17 cellular contexts compared by ENCODE assay signal in genomic region chr13:48709213-48709612, GRCh38. TPM values are rescaled to one million over a fixed set of nuclear protein-coding genes. Genes with fewer than 3 reads are reported as not detected.
DNase-seq lines count a peak whose midpoint lies in the region; ATAC-seq lines count a peak whose summit lies in the region.
"Had no signal": no experiment of that assay in that cellular context is flagged by ENCODE, and none has a peak within 500 bp of the region (broad histone marks: within the 10 kb centered on the region; RNA-seq: fewer than 3 reads in every experiment).

No MANE protein-coding gene starts in this region.

- H3K36me3 Mint-ChIP-seq in activated CD4-positive, alpha-beta T cell treated with anti-CD3 and anti-CD28 coated beads for 36 hours (ENCODE audit: low read depth): peaks cover 23% of the 10 kb centered on the region

- H2BK15ac ChIP-seq in mesendoderm (replicated peaks; ENCODE audit: low read depth): no peak overlapping the region

- no peak overlapping the region for H4K8ac ChIP-seq in mesendoderm (ENCODE audit: low read depth, low read length)

- H3K27me3 ChIP-seq in mesendoderm (ENCODE audit: insufficient read depth, low read length, poor library complexity): no peaks in the 10 kb centered on the region

- H3K27ac ChIP-seq in mesendoderm (ENCODE audit: low read depth, low read length): no peak overlapping the region
- H3K27ac ChIP-seq: 22Rv1 had no signal

- no peak overlapping the region for H3K4me3 ChIP-seq in mesendoderm (ENCODE audit: low read length)

- H3K9ac ChIP-seq in mesendoderm (ENCODE audit: low read length): no peak overlapping the region

- H3K4me1 Mint-ChIP-seq in activated CD4-positive, alpha-beta T cell treated with anti-CD3 and anti-CD28 coated beads for 36 hours: peaks cover 18% of the 10 kb centered on the region

- no peaks in the 10 kb centered on the region for H3K27me3 Mint-ChIP-seq in activated CD4-positive, alpha-beta T cell treated with anti-CD3 and anti-CD28 coated beads for 36 hours

- CTCF ChIA-PET in activated CD4-positive, alpha-beta T cell treated with anti-CD3 and anti-CD28 coated beads for 36 hours (lab: Charles Lee): interaction anchor here (0.7 to 0.9 kb wide), 3 partner anchors 15 to 22 kb away, joined by 3 to 4 read pairs (median 3); no protein-coding TSS in a partner anchor

- no peaks in the 10 kb centered on the region for H3K79me1 ChIP-seq in mesendoderm (ENCODE audit: low read length)

- no peak overlapping the region for H3K4me2 ChIP-seq in mesendoderm (ENCODE audit: low read length)

- intact Hi-C loops in activated CD4-positive, alpha-beta T cell treated with anti-CD3 and anti-CD28 coated beads for 36 hours (cut with DNase I, micrococcal nuclease): loop anchor here in 1 of 2 experiments (1.0 kb wide), 1 partner anchor 40 kb away; no protein-coding TSS in a partner anchor

- no CpG with 5 or more reads among the region's 2 CpGs for WGBS in mesendoderm (ENCODE audit: extremely low coverage, insufficient coverage, low lambda C conversion rate)

- H2AK5ac ChIP-seq in mesendoderm (ENCODE audit: low read length): no peak overlapping the region

- H3K79me2 ChIP-seq in mesendoderm (ENCODE audit: control insufficient read depth, insufficient read depth, low read length): no peaks in the 10 kb centered on the region

- no peak overlapping the region for H3K56ac ChIP-seq in mesendoderm (ENCODE audit: low read length)

- no peaks in the 10 kb centered on the region for H3K4me1 ChIP-seq in mesendoderm (ENCODE audit: control insufficient read depth, low read depth, low read length)

- no peak overlapping the region for H2BK120ac ChIP-seq in mesendoderm (ENCODE audit: low read depth, low read length)

- no peak for DNase-seq in activated CD4-positive, alpha-beta T cell treated with anti-CD3 and anti-CD28 coated beads for 36 hours
- DNase-seq in activated CD4-positive, alpha-beta T cell treated with anti-CD3 and anti-CD28 coated beads, Interleukin-2, amount 50 U/mL, for 48 hours: no peak
- DNase-seq in HPDE6-E6E7 (ENCODE audit: extremely low spot score) (peak; percentile 13), amniotic epithelial cell (ENCODE audit: low read depth) (peak; percentile 36), mesendoderm (peak; percentile 13), amygdala (lab: John Stamatoyannopoulos, UW) (no peak)
- no peak for DNase-seq in activated CD4-positive, CD25-positive, alpha-beta regulatory T cell (lab: John Stamatoyannopoulos, UW)
- DNase-seq: CD8-positive, alpha-beta T cell; HFFc6; NCI-H1105 treated with DMSO at 0.1 percent for 48 hours; NCI-H187 treated with DMSO at 0.1 percent for 48 hours; NCI-H774 had no signal

- no peaks in the 10 kb centered on the region for H3K36me3 ChIP-seq in mesendoderm (ENCODE audit: control insufficient read depth, insufficient read depth, low read length)

- peaks cover 20% of the 10 kb centered on the region for H3K9me3 Mint-ChIP-seq in activated CD4-positive, alpha-beta T cell treated with anti-CD3 and anti-CD28 coated beads for 36 hours (ENCODE audit: low read depth)

- no peak overlapping the region for H2BK5ac ChIP-seq in mesendoderm (ENCODE audit: low read length)

- H3K23ac ChIP-seq in mesendoderm (ENCODE audit: low read length): no peak overlapping the region

- peak; percentile 92 for ATAC-seq in activated CD4-positive, alpha-beta T cell treated with anti-CD3 and anti-CD28 coated beads for 36 hours
- no peak for ATAC-seq in HG02588 (IDR thresholded peaks at IDR 0.05; ENCODE audit: unreplicated experiment)
- ATAC-seq: CD8-positive, alpha-beta T cell had no signal

- H4K5ac ChIP-seq in mesendoderm (ENCODE audit: low read length): no peak overlapping the region

- H3K4ac ChIP-seq in mesendoderm (ENCODE audit: low read depth, low read length): no peak overlapping the region

- H3K18ac ChIP-seq in mesendoderm (ENCODE audit: low read length): no peak overlapping the region

- no peak overlapping the region for H3K27ac Mint-ChIP-seq in activated CD4-positive, alpha-beta T cell treated with anti-CD3 and anti-CD28 coated beads for 36 hours
- H3K27ac Mint-ChIP-seq: CD8-positive, alpha-beta T cell; HFFc6 had no signal

- POLR2A ChIA-PET in activated CD4-positive, alpha-beta T cell treated with anti-CD3 and anti-CD28 coated beads for 36 hours (lab: Charles Lee): interaction anchor here (1.3 kb wide), 1 partner anchor 22 kb away, joined by 5 read pairs; no protein-coding TSS in a partner anchor

- no peak overlapping the region for H3K4me3 Mint-ChIP-seq in activated CD4-positive, alpha-beta T cell treated with anti-CD3 and anti-CD28 coated beads for 36 hours
- H3K4me3 Mint-ChIP-seq: CD8-positive, alpha-beta T cell; HFFc6 had no signal

RNA-seq across cellular contexts. Expression of gene CYSLTR2, which starts 55.5 kb away (rescaled TPM):
- 1 to 10 TPM; 2.2 to 2.5 TPM for total RNA-seq in activated CD4-positive, alpha-beta T cell treated with anti-CD3 and anti-CD28 coated beads for 36 hours
- polyA plus RNA-seq in mesendoderm (2013, experiment 1 of 2): 0.06 TPM
- polyA plus RNA-seq in mesendoderm (2013, experiment 2 of 2): 0.10 TPM
- total RNA-seq: H1, HFFc6, NCI-H460 had no signal
- polyA plus RNA-seq: BJ, H1 had no signal

Comparison
In these comparisons a context has a peak if more than half of its experiments do, and no peak if none do; other contexts are left out.
1. DNase-seq: peak in HPDE6-E6E7 (single experiment), amniotic epithelial cell (single experiment) and mesendoderm (single experiment); none in activated CD4-positive, alpha-beta T cell treated with anti-CD3 and anti-CD28 coated beads for 36 hours (single experiment), activated CD4-positive, alpha-beta T cell treated with anti-CD3 and anti-CD28 coated beads, Interleukin-2, amount 50 U/mL, for 48 hours (0 of 2), amygdala (0 of 56) and activated CD4-positive, CD25-positive, alpha-beta regulatory T cell (0 of 4).